Comparison of ENCODE assay signal across 8 cellular contexts in the genomic region with DNA sequence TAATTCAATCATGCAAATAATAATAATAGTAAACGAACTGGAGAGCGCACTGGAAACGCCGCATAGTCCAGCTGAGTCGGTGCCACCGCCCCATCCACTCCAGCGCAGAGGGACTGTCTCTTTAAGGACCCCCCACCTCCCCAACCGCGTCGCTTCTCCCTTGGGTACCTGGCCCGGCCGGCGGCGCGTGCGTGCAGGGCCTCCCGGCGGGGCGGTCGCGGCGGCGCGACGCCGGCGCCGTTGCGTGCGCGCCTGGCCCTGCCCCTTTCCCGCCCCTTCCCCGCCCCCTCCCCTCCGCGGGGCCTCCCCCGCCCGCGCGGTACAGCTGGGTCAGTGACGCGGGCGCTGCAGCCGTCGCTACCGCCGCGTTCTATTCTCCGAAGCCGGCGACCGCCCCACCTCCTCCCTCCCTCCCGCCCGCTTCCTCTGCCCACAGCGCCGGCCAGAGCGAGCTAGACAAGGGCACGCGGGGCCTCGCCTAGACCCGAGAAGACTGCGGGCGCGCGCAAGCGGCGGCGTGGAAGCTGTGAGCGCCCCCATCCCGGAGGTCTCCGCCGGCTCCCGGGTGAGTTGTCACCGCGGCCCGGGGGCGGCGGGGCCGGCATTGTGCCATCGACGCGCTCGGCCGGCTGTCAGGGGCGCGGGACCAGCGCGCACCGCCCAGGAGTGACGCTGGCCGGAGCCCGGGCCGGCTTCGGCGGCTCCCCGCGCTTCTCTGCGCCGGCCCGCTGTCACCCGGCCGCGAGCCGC.
DNase-seq lines count a peak whose midpoint lies in the region; ATAC-seq and TF ChIP-seq lines count a peak whose summit lies in the region.

A gene with protein sequence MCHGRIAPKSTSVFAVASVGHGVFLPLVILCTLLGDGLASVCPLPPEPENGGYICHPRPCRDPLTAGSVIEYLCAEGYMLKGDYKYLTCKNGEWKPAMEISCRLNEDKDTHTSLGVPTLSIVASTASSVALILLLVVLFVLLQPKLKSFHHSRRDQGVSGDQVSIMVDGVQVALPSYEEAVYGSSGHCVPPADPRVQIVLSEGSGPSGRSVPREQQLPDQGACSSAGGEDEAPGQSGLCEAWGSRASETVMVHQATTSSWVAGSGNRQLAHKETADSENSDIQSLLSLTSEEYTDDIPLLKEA (plus strand): TSS at position 333 of the 750 bp plus-strand sequence. CDS start 46,997 bp downstream, outside the sequence.

- no peaks in the 10 kb centered on the region for H3K27me3 ChIP-seq in layer of hippocampus (ENCODE audit: control insufficient read depth, insufficient read depth, low read length)

- DNase-seq in AG09319 (ENCODE audit: extremely low read depth, low read depth) (peak; percentile 64), NCI-H524 (lab: John Stamatoyannopoulos, UW) (peak; percentile 97)
- peak; percentile 91 for DNase-seq in activated CD4-positive, alpha-beta T cell treated with anti-CD3 and anti-CD28 coated beads for 48 hours
- DNase-seq in stimulated activated CD4-positive, alpha-beta T cell treated with anti-CD3 and anti-CD28 coated beads, Interleukin-1b, Interleukin-23, amount 100 ng/mL, for 4 hours (ENCODE audit: low read depth in 2 of 2): peak; percentile 84 to 86

- H3K27ac ChIP-seq in cingulate gyrus (ENCODE audit: low read depth, low read length) (peak within 1 kb of the TSS; percentile 88), layer of hippocampus (ENCODE audit: low read depth, low read length) (peak within 1 kb of the TSS; percentile 88)

- no peak for TF ChIP-seq CTCF in AG09319 (IDR thresholded peaks at IDR 0.05; ENCODE audit: low read depth, low read length)

- ATAC-seq in HG03439 (IDR thresholded peaks at IDR 0.05; ENCODE audit: unreplicated experiment): peak; percentile 57

- TF ChIP-seq POLR2A in GM19193 (IDR thresholded peaks at IDR 0.05; ENCODE audit: extremely low read depth, insufficient read depth, insufficient read length): peak; percentile 40

Comparison
In these comparisons a context has a peak if more than half of its experiments do, and no peak if none do; other contexts are left out.
1. Peak in every context shown above with its lines: DNase-seq, ATAC-seq and H3K27ac ChIP-seq.